In genomic region chr2:187403568-187404260, GRCh38 we compare ENCODE assay signal across 13 cellular contexts. TPM values are rescaled to one million over a fixed set of nuclear protein-coding genes. Genes with fewer than 3 reads are reported as not detected.
A peak's percentile ranks its signal among the peaks of the same experiment; 100 is the strongest.
DNase-seq lines count a peak whose midpoint lies in the region; ATAC-seq, FAIRE-seq and TF ChIP-seq lines count a peak whose summit lies in the region.
"Had no signal": no experiment of that assay in that cellular context is flagged by ENCODE, and none has a peak within 500 bp of the region (broad histone marks: within the 10 kb centered on the region; RNA-seq: fewer than 3 reads in every experiment).

No MANE protein-coding gene starts in this region.

- no peaks in the 10 kb centered on the region for H3K79me2 ChIP-seq in astrocyte (ENCODE audit: insufficient read depth, low read length)

- no peaks in the 10 kb centered on the region for H3K4me1 ChIP-seq in astrocyte (ENCODE audit: insufficient read depth, low read length)
- peaks cover 0 to 62% (median 12%) of the 10 kb centered on the region in 4 donors for H3K4me1 ChIP-seq in tibial artery
- peaks cover 5% of the 10 kb centered on the region for H3K4me1 ChIP-seq in lower lobe of right lung

- H3K4me3 ChIP-seq in astrocyte (ENCODE audit: insufficient read depth, low read depth, low read length) (peak overlapping the region; percentile 35), tibial artery (peak overlapping the region; percentile 27 to 41), lower lobe of right lung (no peak overlapping the region)
- H3K4me3 ChIP-seq: HAP-1, smooth muscle cell had no signal

- no peaks in the 10 kb centered on the region for H3K9me3 ChIP-seq in astrocyte (ENCODE audit: insufficient read depth, low read depth, low read length)
- H3K9me3 ChIP-seq in tibial artery = no peaks in the 10 kb centered on the region
- no peaks in the 10 kb centered on the region for H3K9me3 ChIP-seq in lower lobe of right lung
- H3K9me3 ChIP-seq: HAP-1 had no signal

- peak overlapping the region; percentile 36 for H3K9ac ChIP-seq in astrocyte (ENCODE audit: low read length)

- H3K27me3 Mint-ChIP-seq in astrocyte (ENCODE audit: low read depth, unreplicated experiment) (no peaks in the 10 kb centered on the region), progenitor cell of endocrine pancreas (no peaks in the 10 kb centered on the region)

- peak overlapping the region; percentile 68 for H3K4me2 ChIP-seq in astrocyte (ENCODE audit: low read length)
- H3K4me2 ChIP-seq: smooth muscle cell had no signal

- H4K20me1 ChIP-seq in astrocyte (ENCODE audit: insufficient read depth, low read length) = no peaks in the 10 kb centered on the region

- H3K36me3 Mint-ChIP-seq in astrocyte (ENCODE audit: low read depth, unreplicated experiment) (no peaks in the 10 kb centered on the region), progenitor cell of endocrine pancreas (ENCODE audit: insufficient read depth) (no peaks in the 10 kb centered on the region)

- peaks cover 2% of the 10 kb centered on the region for H3K4me1 Mint-ChIP-seq in astrocyte (ENCODE audit: low read depth, unreplicated experiment)
- H3K4me1 Mint-ChIP-seq in progenitor cell of endocrine pancreas (ENCODE audit: low read depth) = no peaks in the 10 kb centered on the region

- H3K9me3 Mint-ChIP-seq in astrocyte (ENCODE audit: unreplicated experiment) (no peaks in the 10 kb centered on the region), progenitor cell of endocrine pancreas (ENCODE audit: low read depth) (no peaks in the 10 kb centered on the region)

- no peak for FAIRE-seq in astrocyte (lab: Jason Lieb, UNC)
- FAIRE-seq: bronchial epithelial cell had no signal

- H3K27ac ChIP-seq in astrocyte (ENCODE audit: low read depth, low read length) (no peak overlapping the region), tibial artery (peak overlapping the region; percentile 72 to 78), lower lobe of right lung (no peak overlapping the region)

- H2AFZ ChIP-seq in astrocyte (ENCODE audit: low read depth, low read length) = peak overlapping the region; percentile 21

- H3K27me3 ChIP-seq in astrocyte (ENCODE audit: insufficient read depth, low read length) (no peaks in the 10 kb centered on the region), tibial artery (no peaks in the 10 kb centered on the region), lower lobe of right lung (ENCODE audit: low read depth) (no peaks in the 10 kb centered on the region)

- ATAC-seq in GM21737 (IDR thresholded peaks at IDR 0.05; ENCODE audit: unreplicated experiment) (peak; percentile 89), lower lobe of right lung (no peak)
- ATAC-seq: Panc1 had no signal

- H3K36me3 ChIP-seq in astrocyte (ENCODE audit: insufficient read depth, low read length) (no peaks in the 10 kb centered on the region), tibial artery (no peaks in the 10 kb centered on the region), lower lobe of right lung (no peaks in the 10 kb centered on the region)
- H3K36me3 ChIP-seq: HAP-1 had no signal

- H3K4me3 Mint-ChIP-seq in astrocyte (ENCODE audit: unreplicated experiment) (no peak overlapping the region), progenitor cell of endocrine pancreas (ENCODE audit: low read depth) (no peak overlapping the region)

- intact Hi-C loops in tibial artery (cut with DNase I; ENCODE audit: low total_unique reads) = no loop called here
- intact Hi-C loops in lower lobe of right lung (cut with DNase I) = no loop called here

- TF ChIP-seq CTCF in astrocyte (IDR thresholded peaks at IDR 0.05; ENCODE audit: insufficient read depth, low read depth, low read length) = no peak
- no peak for TF ChIP-seq CTCF in tibial artery (IDR thresholded peaks at IDR 0.05)
- TF ChIP-seq CTCF in lower lobe of right lung (IDR thresholded peaks at IDR 0.05) = no peak
- TF ChIP-seq CTCF in progenitor cell of endocrine pancreas (IDR thresholded peaks at IDR 0.05; ENCODE audit: unreplicated experiment) = no peak

- DNase-seq in astrocyte (ENCODE audit: low read depth) = peak; percentile 37
- DNase-seq in kidney glomerular epithelial cell (lab: John Stamatoyannopoulos, UW) = peak; percentile 92
- DNase-seq in tibial artery = no peak
- no peak for DNase-seq in lower lobe of right lung
- no peak for DNase-seq in progenitor cell of endocrine pancreas (ENCODE audit: low spot score, unreplicated experiment)
- no peak for DNase-seq in NCI-H2171 (lab: John Stamatoyannopoulos, UW)
- DNase-seq: activated CD4-positive, alpha-beta T cell treated with anti-CD3 and anti-CD28 coated beads, Interleukin-2, amount 50 U/mL, for 4 hours; substantia nigra had no signal

- H3K27ac Mint-ChIP-seq in astrocyte (ENCODE audit: unreplicated experiment) (no peak overlapping the region), progenitor cell of endocrine pancreas (no peak overlapping the region)

RNA-seq across cellular contexts. Expression of gene CALCRL, which starts 44.3 kb away (rescaled TPM):
- total RNA-seq in astrocyte (4.3 and 6.5 TPM in 2 replicates), lower lobe of right lung (236 TPM), progenitor cell of endocrine pancreas (0.79 and 1.5 TPM in 2 replicates)

Comparison
In these comparisons a context has a peak if more than half of its experiments do, and no peak if none do; other contexts are left out.
1. DNase-seq: peak in astrocyte (single experiment) and kidney glomerular epithelial cell (single experiment); none in tibial artery (0 of 2), lower lobe of right lung (single experiment), progenitor cell of endocrine pancreas (single experiment) and NCI-H2171 (single experiment).
2. H3K27ac ChIP-seq: peak in tibial artery (2 of 2); none in astrocyte (single experiment) and lower lobe of right lung (single experiment).
3. RNA of gene CALCRL, which starts 44.3 kb away (total RNA-seq): 236 TPM in lower lobe of right lung (single experiment); 4.3 to 6.5 TPM in astrocyte and 0.79 to 1.5 TPM in progenitor cell of endocrine pancreas; every median in the first group is over 10 times any median in the second.